Comparison of ENCODE assay signal across 8 cellular contexts in the genomic region with DNA sequence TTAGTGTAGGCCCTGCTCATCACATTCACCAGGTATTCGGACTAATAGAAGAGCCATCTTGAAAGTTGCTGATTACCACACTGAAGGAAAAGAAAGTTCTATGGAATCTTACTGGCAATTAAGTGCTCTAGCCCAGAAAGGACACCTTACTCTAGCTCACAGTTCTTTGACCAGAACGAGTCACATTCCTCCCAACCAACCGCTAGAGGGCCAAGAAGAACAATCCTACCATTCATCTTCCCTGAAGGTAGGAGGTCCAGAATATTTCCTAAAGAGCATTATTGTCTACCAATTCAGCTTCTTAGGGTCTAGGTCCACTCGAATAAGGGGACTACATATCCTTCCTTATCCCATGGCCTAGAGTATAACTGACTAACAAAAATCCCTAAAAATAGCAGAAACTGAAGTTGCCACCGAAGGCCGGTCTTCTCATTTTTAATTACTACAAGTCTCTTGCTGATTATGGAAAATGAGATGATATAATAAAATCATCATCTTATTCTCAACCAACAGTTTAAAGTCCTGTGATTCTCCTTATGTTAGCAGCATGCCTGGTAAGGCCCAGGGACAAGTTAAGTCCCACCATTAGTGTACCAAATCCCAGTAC. TPM values are rescaled to one million over a fixed set of nuclear protein-coding genes. Genes with fewer than 3 reads are reported as not detected.
DNase-seq lines count a peak whose midpoint lies in the region; ATAC-seq and TF ChIP-seq lines count a peak whose summit lies in the region.

No MANE protein-coding gene starts in this region.

- H3K4me1 Mint-ChIP-seq in GM23338, result peaks cover 3% of the 10 kb centered on the region; the same call in 1 of the 3 replicates

- no peaks in the 10 kb centered on the region; the same call in 2 of the 3 replicates for H3K9me3 Mint-ChIP-seq in GM23338

- peak; percentile 87 to 93 for TF ChIP-seq CTCF in GM23338 (conservative IDR thresholded peaks at IDR 0.05; ENCODE audit: low read depth in 2 of 2)
- peak; percentile 47 to 63 (median 53) for TF ChIP-seq CTCF in ascending aorta (IDR thresholded peaks at IDR 0.05)
- peak; percentile 63 for TF ChIP-seq CTCF in thoracic aorta (IDR thresholded peaks at IDR 0.05)

- no peak overlapping the region for H3K27ac Mint-ChIP-seq in GM23338

- no peaks in the 10 kb centered on the region for H3K27me3 Mint-ChIP-seq in GM23338 (ENCODE audit: insufficient read depth, low read depth, poor library complexity)

- intact Hi-C loops in ascending aorta (cut with DNase I), result loop anchor here (2.0 kb wide), 1 partner anchor 67 kb away; no protein-coding TSS in a partner anchor

- 0 out of 2 replicates have a peak, but pooled peaks cover 6% of the 10 kb centered on the region for H3K9me2 ChIP-seq in GM23338 (ENCODE audit: insufficient read depth)

- H3K4me3 Mint-ChIP-seq in GM23338, result no peak overlapping the region

- H3K27ac ChIP-seq in GM23338 (ENCODE audit: low read depth), result no peak overlapping the region
- H3K27ac ChIP-seq in ascending aorta, result no peak overlapping the region
- no peak overlapping the region for H3K27ac ChIP-seq in thoracic aorta

- H3K9me3 ChIP-seq in MG63, result no peaks in the 10 kb centered on the region
- no peaks in the 10 kb centered on the region for H3K9me3 ChIP-seq in ascending aorta
- H3K9me3 ChIP-seq in thoracic aorta, result no peaks in the 10 kb centered on the region

- H3K27me3 ChIP-seq in GM23338 (ENCODE audit: insufficient read depth) (peaks cover 23% of the 10 kb centered on the region), MG63 (peaks cover 5% of the 10 kb centered on the region), ascending aorta (no peaks in the 10 kb centered on the region), thoracic aorta (replicated peaks; ENCODE audit: insufficient read depth) (no peaks in the 10 kb centered on the region)

- no peaks in the 10 kb centered on the region for H3K36me3 Mint-ChIP-seq in GM23338 (ENCODE audit: low read depth)

- H2AFZ ChIP-seq in GM23338, result no peak overlapping the region

- H3K4me1 ChIP-seq in GM23338 (ENCODE audit: insufficient read depth) (peaks cover 12% of the 10 kb centered on the region), ascending aorta (no peaks in the 10 kb centered on the region), thoracic aorta (ENCODE audit: control insufficient read depth in 1 of 2, low read depth in 2 of 2) (no peaks in the 10 kb centered on the region)

- no peaks in the 10 kb centered on the region for H4K20me1 ChIP-seq in GM23338 (replicated peaks; ENCODE audit: insufficient read depth)

- H3K4me3 ChIP-seq in GM23338 (no peak overlapping the region), MG63 (no peak overlapping the region), ascending aorta (no peak overlapping the region), thoracic aorta (no peak overlapping the region)

- H3K79me2 ChIP-seq in GM23338 (replicated peaks; ENCODE audit: insufficient read depth), result no peaks in the 10 kb centered on the region

- H3F3A ChIP-seq in GM23338 (replicated peaks; ENCODE audit: low read depth), result no peaks in the 10 kb centered on the region

- H3K36me3 ChIP-seq in GM23338 (ENCODE audit: insufficient read depth) (no peaks in the 10 kb centered on the region), MG63 (no peaks in the 10 kb centered on the region), ascending aorta (no peaks in the 10 kb centered on the region), thoracic aorta (no peaks in the 10 kb centered on the region)

- peak; percentile 9 for DNase-seq in stimulated activated CD4-positive, alpha-beta T cell treated with anti-CD3 and anti-CD28 coated beads, Interleukin-4, amount 100 ng/mL, for 1 hour
- DNase-seq in stimulated activated CD4-positive, alpha-beta T cell treated with anti-CD3 and anti-CD28 coated beads, Interleukin-12 subunit alpha, Interleukin-12 subunit beta, amount 100 ng/mL, for 4 hours, result no peak
- DNase-seq in GM23338 (ENCODE audit: low spot score) (peak; percentile 85), MG63 (peak; percentile 17), ascending aorta (ENCODE audit: low spot score in 2 of 2) (no peak), iPS-NIHi7 (ENCODE audit: extremely low spot score) (peak; percentile 71), thoracic aorta (ENCODE audit: low spot score) (no peak), NCI-H1694 (lab: John Stamatoyannopoulos, UW) (no peak)

- peak; percentile 92 for ATAC-seq in GM23338
- peak; percentile 73 for ATAC-seq in thoracic aorta (ENCODE audit: insufficient number of reproducible peaks, low FRiP score, low read depth)

- H3K4me2 ChIP-seq in GM23338, result no peak overlapping the region

TF ChIP-seq in GM23338, 12 proteins besides CTCF, POLR2A, EP300 and RAD21 (continues in another document):
- TF ChIP-seq JUNB (IDR thresholded peaks at IDR 0.05; ENCODE audit: unreplicated experiment) (no peak), EZH2phosphoT487 (IDR thresholded peaks at IDR 0.05; ENCODE audit: unreplicated experiment) (no peak), STAT1 (IDR thresholded peaks at IDR 0.05; ENCODE audit: unreplicated experiment) (no peak), ZNF114 (CRISPR knock-in tag; IDR thresholded peaks at IDR 0.05) (no peak), NANOG (IDR thresholded peaks at IDR 0.05; ENCODE audit: borderline replicate concordance) (no peak), ZNF331 (CRISPR knock-in tag; IDR thresholded peaks at IDR 0.05; ENCODE audit: low read depth) (no peak), POLR2AphosphoS5 (IDR thresholded peaks at IDR 0.05; ENCODE audit: low read depth) (no peak), CREB1 (CRISPR knock-in tag; IDR thresholded peaks at IDR 0.05; ENCODE audit: low read depth) (no peak)
- TF ChIP-seq, protein P1, sequence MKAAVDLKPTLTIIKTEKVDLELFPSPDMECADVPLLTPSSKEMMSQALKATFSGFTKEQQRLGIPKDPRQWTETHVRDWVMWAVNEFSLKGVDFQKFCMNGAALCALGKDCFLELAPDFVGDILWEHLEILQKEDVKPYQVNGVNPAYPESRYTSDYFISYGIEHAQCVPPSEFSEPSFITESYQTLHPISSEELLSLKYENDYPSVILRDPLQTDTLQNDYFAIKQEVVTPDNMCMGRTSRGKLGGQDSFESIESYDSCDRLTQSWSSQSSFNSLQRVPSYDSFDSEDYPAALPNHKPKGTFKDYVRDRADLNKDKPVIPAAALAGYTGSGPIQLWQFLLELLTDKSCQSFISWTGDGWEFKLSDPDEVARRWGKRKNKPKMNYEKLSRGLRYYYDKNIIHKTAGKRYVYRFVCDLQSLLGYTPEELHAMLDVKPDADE (IDR thresholded peaks at IDR 0.05), result no peak
- TF ChIP-seq, protein P2, sequence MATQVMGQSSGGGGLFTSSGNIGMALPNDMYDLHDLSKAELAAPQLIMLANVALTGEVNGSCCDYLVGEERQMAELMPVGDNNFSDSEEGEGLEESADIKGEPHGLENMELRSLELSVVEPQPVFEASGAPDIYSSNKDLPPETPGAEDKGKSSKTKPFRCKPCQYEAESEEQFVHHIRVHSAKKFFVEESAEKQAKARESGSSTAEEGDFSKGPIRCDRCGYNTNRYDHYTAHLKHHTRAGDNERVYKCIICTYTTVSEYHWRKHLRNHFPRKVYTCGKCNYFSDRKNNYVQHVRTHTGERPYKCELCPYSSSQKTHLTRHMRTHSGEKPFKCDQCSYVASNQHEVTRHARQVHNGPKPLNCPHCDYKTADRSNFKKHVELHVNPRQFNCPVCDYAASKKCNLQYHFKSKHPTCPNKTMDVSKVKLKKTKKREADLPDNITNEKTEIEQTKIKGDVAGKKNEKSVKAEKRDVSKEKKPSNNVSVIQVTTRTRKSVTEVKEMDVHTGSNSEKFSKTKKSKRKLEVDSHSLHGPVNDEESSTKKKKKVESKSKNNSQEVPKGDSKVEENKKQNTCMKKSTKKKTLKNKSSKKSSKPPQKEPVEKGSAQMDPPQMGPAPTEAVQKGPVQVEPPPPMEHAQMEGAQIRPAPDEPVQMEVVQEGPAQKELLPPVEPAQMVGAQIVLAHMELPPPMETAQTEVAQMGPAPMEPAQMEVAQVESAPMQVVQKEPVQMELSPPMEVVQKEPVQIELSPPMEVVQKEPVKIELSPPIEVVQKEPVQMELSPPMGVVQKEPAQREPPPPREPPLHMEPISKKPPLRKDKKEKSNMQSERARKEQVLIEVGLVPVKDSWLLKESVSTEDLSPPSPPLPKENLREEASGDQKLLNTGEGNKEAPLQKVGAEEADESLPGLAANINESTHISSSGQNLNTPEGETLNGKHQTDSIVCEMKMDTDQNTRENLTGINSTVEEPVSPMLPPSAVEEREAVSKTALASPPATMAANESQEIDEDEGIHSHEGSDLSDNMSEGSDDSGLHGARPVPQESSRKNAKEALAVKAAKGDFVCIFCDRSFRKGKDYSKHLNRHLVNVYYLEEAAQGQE (IDR thresholded peaks at IDR 0.05; ENCODE audit: unreplicated experiment), result no peak

RNA-seq across cellular contexts. Expression of a gene that starts 2.7 kb away (rescaled TPM):
- not detected in 2 replicates for total RNA-seq in GM23338 (2014; rRNA removed; shearing (Covaris generic))
- 0.19 and 0.23 TPM in 2 replicates for polyA plus RNA-seq in GM23338 (2016; fragmentation: Nextera tagmentation; extraction: Ambion mirVana)
- not detected in 2 replicates for total RNA-seq in MG63 (2014; rRNA removed; shearing (Covaris generic); ENCODE audit: low replicate concordance)
- total RNA-seq in ascending aorta (not detected), thoracic aorta (not detected)

Comparison
In these comparisons a context has a peak if more than half of its experiments do, and no peak if none do; other contexts are left out.
1. DNase-seq: peak in stimulated activated CD4-positive, alpha-beta T cell treated with anti-CD3 and anti-CD28 coated beads, Interleukin-4, amount 100 ng/mL, for 1 hour (single experiment), GM23338 (single experiment), MG63 (single experiment) and iPS-NIHi7 (single experiment); none in stimulated activated CD4-positive, alpha-beta T cell treated with anti-CD3 and anti-CD28 coated beads, Interleukin-12 subunit alpha, Interleukin-12 subunit beta, amount 100 ng/mL, for 4 hours (single experiment), ascending aorta (0 of 2), thoracic aorta (single experiment) and NCI-H1694 (single experiment).
2. Peak in every context shown above with its lines, with median percentiles within 50 percentile points of each other: CTCF ChIP-seq.